33 cellular contexts compared by ENCODE assay signal in the genomic region with DNA sequence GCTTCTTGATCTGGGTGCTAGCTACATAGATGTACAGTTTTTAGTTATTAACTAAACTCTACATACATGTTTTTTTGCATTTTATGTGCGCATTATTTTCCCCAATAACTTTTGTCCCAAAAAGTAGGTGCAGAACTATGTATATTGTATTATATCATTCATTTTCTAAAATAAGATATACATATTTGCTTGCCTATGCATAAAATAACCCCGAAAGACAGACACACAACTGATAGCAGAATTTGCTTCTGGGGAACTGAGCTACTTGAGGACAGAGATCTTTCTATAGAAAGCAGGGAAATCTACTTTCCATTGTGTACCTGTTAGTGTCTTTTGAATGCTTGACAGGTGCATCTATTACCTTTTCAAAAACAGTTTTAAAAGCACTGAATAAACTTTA.
"Had no signal": no experiment of that assay in that cellular context is flagged by ENCODE, and none has a peak within 500 bp of the region (broad histone marks: within the 10 kb centered on the region; RNA-seq: fewer than 3 reads in every experiment).

No MANE protein-coding gene starts in this region.

- H3K4me1 Mint-ChIP-seq: activated B cell treated with CpG ODN at 0.5 μM for 24 hours; activated T-helper 17 cell treated with anti-CD3 and anti-CD28 coated beads, Interleukin-2, amount 50 U/mL, for 72 hours; brain had no signal

- H3K9me3 ChIP-seq: breast epithelium, colonic mucosa, esophagus squamous epithelium, gastroesophageal sphincter, heart right ventricle had no signal

- H3K36me3 Mint-ChIP-seq: activated naive CD8-positive, alpha-beta T cell; brain had no signal

- H3K27me3 ChIP-seq: colonic mucosa had no signal

- H3K4me3 ChIP-seq: breast epithelium, cardiac muscle cell, colonic mucosa, esophagus squamous epithelium, gastroesophageal sphincter, heart right ventricle had no signal

- H3K27ac ChIP-seq: breast epithelium, cardiac muscle cell, colonic mucosa, epithelial cell of prostate, esophagus squamous epithelium, gastroesophageal sphincter, heart right ventricle, WERI-Rb-1 had no signal

- ATAC-seq: activated CD4-positive, alpha-beta T cell treated with anti-CD3 and anti-CD28 coated beads for 36 hours; activated CD8-positive, alpha-beta T cell treated with anti-CD3 and anti-CD28 coated beads for 36 hours; activated T-cell treated with anti-CD3 and anti-CD28 coated beads, Interleukin-2, amount 50 U/mL, for 4 hours; activated T-helper 17 cell treated with anti-CD3 and anti-CD28 coated beads, Interleukin-2, amount 50 U/mL, for 72 hours; gastroesophageal sphincter; heart right ventricle; T-helper 17 cell had no signal

- H3K4me3 Mint-ChIP-seq: activated B cell treated with CpG ODN at 0.5 μM for 24 hours; activated CD4-positive, alpha-beta T cell treated with anti-CD3 and anti-CD28 coated beads for 36 hours; activated CD8-positive, alpha-beta T cell treated with anti-CD3 and anti-CD28 coated beads for 36 hours; activated naive CD8-positive, alpha-beta T cell; activated T-cell treated with anti-CD3 and anti-CD28 coated beads, Interleukin-2, amount 50 U/mL, for 4 hours; activated T-helper 17 cell treated with anti-CD3 and anti-CD28 coated beads, Interleukin-2, amount 50 U/mL, for 72 hours; brain; T-helper 17 cell; T-helper 2 cell treated with Interferon-gamma antibody and Interleukin-4, amounts not matched to agents 5 μg/mL and 100 μg/mL, for 36 hours had no signal

- H3K4me1 ChIP-seq: breast epithelium, colonic mucosa, esophagus squamous epithelium, gastroesophageal sphincter had no signal

- H3K27ac Mint-ChIP-seq: activated B cell treated with CpG ODN at 0.5 μM for 24 hours; activated CD4-positive, alpha-beta T cell treated with anti-CD3 and anti-CD28 coated beads for 36 hours; activated CD8-positive, alpha-beta T cell treated with anti-CD3 and anti-CD28 coated beads for 36 hours; activated naive CD8-positive, alpha-beta T cell; activated T-helper 17 cell treated with anti-CD3 and anti-CD28 coated beads, Interleukin-2, amount 50 U/mL, for 72 hours; brain; T-helper 17 cell; T-helper 2 cell treated with Interferon-gamma antibody and Interleukin-4, amounts not matched to agents 5 μg/mL and 100 μg/mL, for 36 hours had no signal

- H3K9me3 Mint-ChIP-seq: activated B cell treated with CpG ODN at 0.5 μM for 24 hours; activated CD8-positive, alpha-beta T cell treated with anti-CD3 and anti-CD28 coated beads for 36 hours; activated T-cell treated with anti-CD3 and anti-CD28 coated beads, Interleukin-2, amount 50 U/mL, for 4 hours; activated T-helper 17 cell treated with anti-CD3 and anti-CD28 coated beads, Interleukin-2, amount 50 U/mL, for 72 hours; T-helper 2 cell treated with Interferon-gamma antibody and Interleukin-4, amounts not matched to agents 5 μg/mL and 100 μg/mL, for 36 hours had no signal

- DNase-seq: activated B cell treated with CpG ODN at 0.5 μM for 24 hours; activated CD4-positive, alpha-beta T cell treated with anti-CD3 and anti-CD28 coated beads for 36 hours; activated CD4-positive, alpha-beta T cell treated with anti-CD3 and anti-CD28 coated beads, Interleukin-2, amount 50 U/mL, for 1 hour; activated CD4-positive, alpha-beta T cell treated with anti-CD3 and anti-CD28 coated beads, Interleukin-2, amount 50 U/mL, for 48 hours; activated CD4-positive, CD25-positive, alpha-beta regulatory T cell treated with anti-CD3 and anti-CD28 coated beads, Interleukin-2, amount 50 U/mL, for 72 hours; activated CD8-positive, alpha-beta memory T cell treated with anti-CD3 and anti-CD28 coated beads for 24 hours; activated CD8-positive, alpha-beta T cell treated with anti-CD3 and anti-CD28 coated beads for 36 hours; activated effector memory CD4-positive, alpha-beta T cell treated with Interleukin-2 at 50 U/mL for 16 hours; activated gamma-delta T cell treated with Interleukin-2 at 50 U/mL for 16 hours; activated naive CD4-positive, alpha-beta T cell treated with anti-CD3 and anti-CD28 coated beads, Interleukin-2, amount 50 U/mL, for 16 hours; activated naive CD4-positive, alpha-beta T cell treated with Interleukin-2 at 50 U/mL for 16 hours; activated T-cell treated with anti-CD3 and anti-CD28 coated beads, Interleukin-2, amount 50 U/mL, for 4 hours; amniotic stem cell; anterior cingulate cortex; central memory CD4-positive, alpha-beta T cell; cerebellar nuclear complex; colonic mucosa; effector CD8-positive, alpha-beta T cell; esophagus squamous epithelium; foreskin melanocyte; heart right ventricle; T-helper 1 cell; T-helper 17 cell; T1000; WERI-Rb-1 had no signal

- H3K36me3 ChIP-seq: breast epithelium, cardiac muscle cell, colonic mucosa, esophagus squamous epithelium, gastroesophageal sphincter, heart right ventricle, WERI-Rb-1 had no signal
